28 cellular contexts compared by ENCODE assay signal in the genomic region with DNA sequence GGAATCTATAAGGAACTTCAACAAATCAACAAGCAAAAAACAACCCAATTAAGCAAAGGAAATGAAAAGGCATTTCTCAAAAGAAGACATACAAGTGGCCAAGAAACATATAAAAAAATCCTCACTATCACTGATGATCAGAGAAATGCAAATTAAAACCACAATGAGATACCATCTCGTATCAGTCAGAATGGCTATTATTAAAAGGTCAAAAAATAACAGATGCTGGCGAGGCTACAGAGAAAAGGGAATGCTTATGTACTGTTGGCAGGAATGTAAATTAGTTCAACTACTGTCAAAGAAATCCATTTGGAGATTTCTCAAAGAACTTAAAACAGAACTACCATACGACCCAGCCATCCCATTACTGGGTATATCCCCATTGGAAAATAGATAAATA.
"Had no signal": no experiment of that assay in that cellular context is flagged by ENCODE, and none has a peak within 500 bp of the region (broad histone marks: within the 10 kb centered on the region; RNA-seq: fewer than 3 reads in every experiment).

No MANE protein-coding gene starts in this region.

- H3K4me3 Mint-ChIP-seq: activated CD4-positive, alpha-beta T cell treated with anti-CD3 and anti-CD28 coated beads for 36 hours; activated CD4-positive, alpha-beta T cell treated with anti-CD3 and anti-CD28 coated beads, Interleukin-2, amount 10 ng/mL, durations not matched to agents 24 days and 14 days; activated CD8-positive, alpha-beta T cell treated with anti-CD3 and anti-CD28 coated beads for 36 hours; activated naive CD8-positive, alpha-beta T cell; activated T-cell treated with anti-CD3 and anti-CD28 coated beads, Interleukin-2, amount 50 U/mL, for 4 hours; activated T-helper 17 cell treated with anti-CD3 and anti-CD28 coated beads, Interleukin-2, amount 50 U/mL, for 72 hours; brain had no signal

- H3K4me1 Mint-ChIP-seq: activated CD4-positive, alpha-beta T cell treated with anti-CD3 and anti-CD28 coated beads for 36 hours; activated CD4-positive, alpha-beta T cell treated with anti-CD3 and anti-CD28 coated beads, Interleukin-2, amount 10 ng/mL, durations not matched to agents 24 days and 14 days; activated T-helper 17 cell treated with anti-CD3 and anti-CD28 coated beads, Interleukin-2, amount 50 U/mL, for 72 hours had no signal

- H3K27me3 ChIP-seq: breast epithelium, cardiac muscle cell, colonic mucosa, foreskin keratinocyte, gastrocnemius medialis, heart left ventricle had no signal

- ATAC-seq: activated CD4-positive, alpha-beta T cell treated with anti-CD3 and anti-CD28 coated beads for 36 hours; activated CD8-positive, alpha-beta T cell treated with anti-CD3 and anti-CD28 coated beads for 36 hours; activated T-cell treated with anti-CD3 and anti-CD28 coated beads, Interleukin-2, amount 50 U/mL, for 4 hours; activated T-helper 17 cell treated with anti-CD3 and anti-CD28 coated beads, Interleukin-2, amount 50 U/mL, for 72 hours; esophagus mucosa; foreskin keratinocyte; gastrocnemius medialis; heart left ventricle had no signal

- H3K4me1 ChIP-seq: breast epithelium, colonic mucosa, gastrocnemius medialis, heart left ventricle had no signal

- H3K4me3 ChIP-seq: breast epithelium, cardiac muscle cell, colonic mucosa, gastrocnemius medialis, heart left ventricle had no signal

- H3K27ac Mint-ChIP-seq: activated CD4-positive, alpha-beta T cell treated with anti-CD3 and anti-CD28 coated beads for 36 hours; activated CD4-positive, alpha-beta T cell treated with anti-CD3 and anti-CD28 coated beads, Interleukin-2, amount 10 ng/mL, durations not matched to agents 24 days and 14 days; activated CD8-positive, alpha-beta T cell treated with anti-CD3 and anti-CD28 coated beads for 36 hours; activated naive CD8-positive, alpha-beta T cell; activated T-helper 17 cell treated with anti-CD3 and anti-CD28 coated beads, Interleukin-2, amount 50 U/mL, for 72 hours; brain had no signal

- H3K27me3 Mint-ChIP-seq: activated CD4-positive, alpha-beta T cell treated with anti-CD3 and anti-CD28 coated beads for 36 hours; activated CD4-positive, alpha-beta T cell treated with anti-CD3 and anti-CD28 coated beads, Interleukin-2, amount 10 ng/mL, durations not matched to agents 24 days and 14 days; activated CD8-positive, alpha-beta T cell treated with anti-CD3 and anti-CD28 coated beads for 36 hours; activated naive CD8-positive, alpha-beta T cell; activated T-helper 17 cell treated with anti-CD3 and anti-CD28 coated beads, Interleukin-2, amount 50 U/mL, for 72 hours; brain had no signal

- DNase-seq: activated CD4-positive, alpha-beta T cell treated with anti-CD3 and anti-CD28 coated beads for 36 hours; activated CD4-positive, alpha-beta T cell treated with anti-CD3 and anti-CD28 coated beads, Interleukin-2, amount 10 ng/mL, durations not matched to agents 24 days and 14 days; activated CD4-positive, CD25-positive, alpha-beta regulatory T cell; activated CD4-positive, CD25-positive, alpha-beta regulatory T cell treated with anti-CD3 and anti-CD28 coated beads, Interleukin-2, amount 50 U/mL, for 72 hours; activated CD8-positive, alpha-beta memory T cell treated with anti-CD3 and anti-CD28 coated beads for 24 hours; activated CD8-positive, alpha-beta T cell treated with anti-CD3 and anti-CD28 coated beads for 36 hours; activated effector memory CD4-positive, alpha-beta T cell treated with Interleukin-2 at 50 U/mL for 16 hours; activated gamma-delta T cell treated with Interleukin-2 at 50 U/mL for 16 hours; activated naive CD4-positive, alpha-beta T cell treated with anti-CD3 and anti-CD28 coated beads, Interleukin-2, amount 50 U/mL, for 16 hours; activated naive CD4-positive, alpha-beta T cell treated with Interleukin-2 at 50 U/mL for 16 hours; activated T-cell treated with anti-CD3 and anti-CD28 coated beads, Interleukin-2, amount 50 U/mL, for 4 hours; amniotic stem cell; anterior cingulate cortex; central memory CD4-positive, alpha-beta T cell; cerebellar nuclear complex; colonic mucosa; effector CD8-positive, alpha-beta T cell; foreskin keratinocyte; gastrocnemius medialis; glutamatergic neuron; heart left ventricle; T-helper 2 cell had no signal

- H3K27ac ChIP-seq: breast epithelium, cardiac muscle cell, colonic mucosa, foreskin keratinocyte, gastrocnemius medialis, heart left ventricle had no signal

- H3K36me3 Mint-ChIP-seq: activated naive CD8-positive, alpha-beta T cell; brain had no signal

- H3K36me3 ChIP-seq: breast epithelium, cardiac muscle cell, colonic mucosa, gastrocnemius medialis, heart left ventricle had no signal

- H3K9me3 ChIP-seq: breast epithelium, colonic mucosa, gastrocnemius medialis, heart left ventricle had no signal
